ENCODE assay signal across 18 cellular contexts in genomic region chr11:111573821-111574249, GRCh38. TPM values are rescaled to one million over a fixed set of nuclear protein-coding genes. Genes with fewer than 3 reads are reported as not detected.
DNase-seq lines count a peak whose midpoint lies in the region; ATAC-seq and TF ChIP-seq lines count a peak whose summit lies in the region.
"Had no signal": no experiment of that assay in that cellular context is flagged by ENCODE, and none has a peak within 500 bp of the region (broad histone marks: within the 10 kb centered on the region; RNA-seq: fewer than 3 reads in every experiment).

No MANE protein-coding gene starts in this region.

- no peaks in the 10 kb centered on the region for H3K27me3 ChIP-seq in body of pancreas
- no peaks in the 10 kb centered on the region for H3K27me3 ChIP-seq in thoracic aorta (replicated peaks; ENCODE audit: insufficient read depth)
- no peaks in the 10 kb centered on the region for H3K27me3 ChIP-seq in HAP-1 (ENCODE audit: low read depth)

- H3K4me3 ChIP-seq in body of pancreas: no peak overlapping the region
- H3K4me3 ChIP-seq in thoracic aorta: peak overlapping the region; percentile 48
- no peak overlapping the region for H3K4me3 ChIP-seq in HAP-1
- H3K4me3 ChIP-seq: GM23338 had no signal

- TF ChIP-seq CTCF in body of pancreas (IDR thresholded peaks at IDR 0.05) (no peak), thoracic aorta (IDR thresholded peaks at IDR 0.05) (no peak)

- peak; percentile 39 for DNase-seq in DMS79 treated with DMSO at 0.1 percent for 48 hours (lab: John Stamatoyannopoulos, UW)
- no peak for DNase-seq in DMS79 (lab: John Stamatoyannopoulos, UW)
- DNase-seq in body of pancreas: no peak
- DNase-seq in left lobe of liver (ENCODE audit: low spot score): no peak
- no peak for DNase-seq in thoracic aorta (ENCODE audit: low spot score)
- no peak for DNase-seq in HAP-1 (ENCODE audit: low spot score in 2 of 2)
- no peak for DNase-seq in activated gamma-delta T cell (lab: John Stamatoyannopoulos, UW)
- DNase-seq: 8988T; amniotic stem cell; DMS 273 treated with DMSO at 0.1 percent for 48 hours; effector memory CD8-positive, alpha-beta T cell; SHP77; substantia nigra; WERI-Rb-1 had no signal

- H3K9me3 ChIP-seq in body of pancreas (no peaks in the 10 kb centered on the region), thoracic aorta (no peaks in the 10 kb centered on the region), HAP-1 (no peaks in the 10 kb centered on the region)

- intact Hi-C loops in body of pancreas (cut with DNase I): no loop called here

- H3K4me1 ChIP-seq in body of pancreas (peaks cover 17% of the 10 kb centered on the region), thoracic aorta (ENCODE audit: control insufficient read depth in 1 of 2, low read depth in 2 of 2) (peaks cover 3 to 7% of the 10 kb centered on the region in 2 donors), HAP-1 (no peaks in the 10 kb centered on the region)

- WGBS in body of pancreas, 2 donors: 33% methylated on average over 4 of the region's 4 CpGs

- H3K36me3 ChIP-seq in body of pancreas (replicated peaks in 1 of 2; ENCODE audit: insufficient read depth in 1 of 2, low read depth in 2 of 2) (no peaks in the 10 kb centered on the region), thoracic aorta (no peaks in the 10 kb centered on the region), HAP-1 (replicated peaks) (no peaks in the 10 kb centered on the region)
- H3K36me3 ChIP-seq: WERI-Rb-1 had no signal

- TF ChIP-seq POLR2A in body of pancreas (IDR thresholded peaks at IDR 0.05): no peak

- in situ Hi-C loops in HAP-1 (cut with MboI; ENCODE audit: low sequenced_read_pairs): loop anchor here (25.0 kb wide), 1 partner anchor 287 kb away; the partner anchor contains the start of gene POU2AF3

- peak overlapping the region in 1 of 4 donors; percentile 16 for H3K27ac ChIP-seq in body of pancreas
- H3K27ac ChIP-seq in thoracic aorta: peak overlapping the region in 1 of 2 donors; percentile 17
- H3K27ac ChIP-seq: HL-60, WERI-Rb-1 had no signal

- peak; percentile 70 for ATAC-seq in body of pancreas
- peak; percentile 85 for ATAC-seq in left lobe of liver
- no peak for ATAC-seq in thoracic aorta (ENCODE audit: insufficient number of reproducible peaks, low FRiP score, low read depth)
- ATAC-seq in GM18867 (IDR thresholded peaks at IDR 0.05; ENCODE audit: unreplicated experiment): no peak
- ATAC-seq: effector memory CD8-positive, alpha-beta T cell had no signal

RNA-seq across cellular contexts. Expression of gene SIK2, which starts 28.4 kb away (rescaled TPM):
- total RNA-seq in body of pancreas: 10 to 100 TPM; 15.3 to 16.5 TPM
- 23.7 TPM for total RNA-seq in left lobe of liver
- 10 to 100 TPM in 1 of 2 donors, 1 to 10 TPM in 1; 9.9 to 15.0 TPM for total RNA-seq in thoracic aorta

RNA-seq across cellular contexts. Expression of gene LAYN, which starts 33.3 kb away (rescaled TPM):
- total RNA-seq in body of pancreas (1 to 10 TPM; 5.9 to 8.3 TPM), left lobe of liver (0.73 TPM), thoracic aorta (10 to 100 TPM; 25.6 to 36.6 TPM)
- total RNA-seq: MCF 10A had no signal

RNA-seq across cellular contexts. Expression of gene HOATZ, which starts 59.3 kb away (rescaled TPM):
- total RNA-seq in body of pancreas: not detected
- total RNA-seq in left lobe of liver: not detected
- total RNA-seq in thoracic aorta: not detected
- total RNA-seq: GM23338, MCF 10A had no signal

Comparison
In these comparisons a context has a peak if more than half of its experiments do, and no peak if none do; other contexts are left out.
1. ATAC-seq: peak in body of pancreas (single experiment) and left lobe of liver (single experiment); none in thoracic aorta (single experiment) and GM18867 (single experiment).